In genomic region chr17:21337981-21338625, GRCh38 we compare ENCODE assay signal across 4 cellular contexts. TPM values are rescaled to one million over a fixed set of nuclear protein-coding genes. Genes with fewer than 3 reads are reported as not detected.
"Had no signal": no experiment of that assay in that cellular context is flagged by ENCODE, and none has a peak within 500 bp of the region (broad histone marks: within the 10 kb centered on the region; RNA-seq: fewer than 3 reads in every experiment).

No MANE protein-coding gene starts in this region.

RNA-seq across cellular contexts. Expression of gene KCNJ12, which starts 38.1 kb away (rescaled TPM):
- total RNA-seq: activated CD8-positive, alpha-beta T cell treated with anti-CD3 and anti-CD28 coated beads, Interleukin-2, amount 10 ng/mL, durations not matched to agents 7 days and 5 days; activated naive CD8-positive, alpha-beta T cell treated with anti-CD3 and anti-CD28 coated beads for 36 hours; MCF 10A; RPMI7951 had no signal
